Comparison of ENCODE assay signal across 1 cellular context in the genomic region with DNA sequence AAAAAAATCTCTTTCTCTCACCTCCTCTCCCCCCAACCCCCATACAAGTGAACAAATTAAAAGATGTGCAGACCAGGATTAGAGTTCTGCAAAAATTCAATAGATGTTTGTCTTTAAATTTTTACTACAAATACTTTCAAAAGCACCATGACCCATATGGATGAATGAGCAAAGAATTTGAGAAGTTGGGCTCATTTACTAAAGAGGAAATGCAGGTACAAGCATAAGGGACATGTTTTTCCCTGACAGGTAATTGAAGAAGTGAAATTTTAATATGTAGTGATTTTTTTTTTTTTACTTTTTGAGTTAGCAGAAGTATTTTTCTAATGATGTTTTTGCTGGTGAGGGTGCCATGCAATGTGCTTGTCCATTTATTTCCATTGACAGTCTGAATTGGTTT.
TF ChIP-seq lines count a peak whose summit lies in the region.

No MANE protein-coding gene starts in this region.

TF ChIP-seq in SK-N-SH, 30 proteins besides CTCF, POLR2A, EP300 and RAD21:
- TF ChIP-seq RFX5 (IDR thresholded peaks at IDR 0.05; ENCODE audit: low read length), result no peak
- TF ChIP-seq, protein P1, sequence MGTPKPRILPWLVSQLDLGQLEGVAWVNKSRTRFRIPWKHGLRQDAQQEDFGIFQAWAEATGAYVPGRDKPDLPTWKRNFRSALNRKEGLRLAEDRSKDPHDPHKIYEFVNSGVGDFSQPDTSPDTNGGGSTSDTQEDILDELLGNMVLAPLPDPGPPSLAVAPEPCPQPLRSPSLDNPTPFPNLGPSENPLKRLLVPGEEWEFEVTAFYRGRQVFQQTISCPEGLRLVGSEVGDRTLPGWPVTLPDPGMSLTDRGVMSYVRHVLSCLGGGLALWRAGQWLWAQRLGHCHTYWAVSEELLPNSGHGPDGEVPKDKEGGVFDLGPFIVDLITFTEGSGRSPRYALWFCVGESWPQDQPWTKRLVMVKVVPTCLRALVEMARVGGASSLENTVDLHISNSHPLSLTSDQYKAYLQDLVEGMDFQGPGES (IDR thresholded peaks at IDR 0.05; ENCODE audit: low read depth, low read length), result no peak
- TF ChIP-seq ELF1 (IDR thresholded peaks at IDR 0.05), result no peak
- no peak for TF ChIP-seq MEF2A (IDR thresholded peaks at IDR 0.05; ENCODE audit: borderline replicate concordance, low read depth)
- TF ChIP-seq EZH2phosphoT487 (IDR thresholded peaks at IDR 0.05; ENCODE audit: borderline replicate concordance, low read depth), result no peak
- TF ChIP-seq GATA2 (CRISPR knock-in tag; IDR thresholded peaks at IDR 0.05), result no peak
- TF ChIP-seq REST (IDR thresholded peaks at IDR 0.05; ENCODE audit: low read depth, low read length), result no peak
- TF ChIP-seq JUND (IDR thresholded peaks at IDR 0.05), result no peak
